9 cellular contexts compared by ENCODE assay signal in the genomic region with DNA sequence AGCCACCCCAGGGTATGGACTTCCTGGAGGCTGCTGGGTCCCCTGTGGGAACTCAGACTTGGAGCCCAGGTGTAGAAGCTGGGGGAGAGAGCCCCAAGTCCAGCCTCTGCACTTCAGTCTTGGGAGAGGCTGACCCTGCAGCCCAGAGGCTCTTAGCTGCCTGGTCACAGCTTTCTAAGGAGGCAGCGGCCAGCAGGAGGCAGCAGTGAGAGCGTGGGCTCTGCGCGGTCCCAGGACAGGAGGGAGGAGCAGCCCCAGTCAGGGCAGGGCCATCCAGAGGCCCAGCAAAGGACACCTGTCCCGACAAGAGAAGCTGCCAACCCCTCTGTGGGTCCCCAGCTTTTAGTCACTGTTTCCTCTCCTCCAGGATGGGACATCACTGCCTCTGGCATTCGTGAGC. TPM values are rescaled to one million over a fixed set of nuclear protein-coding genes. Genes with fewer than 3 reads are reported as not detected.
DNase-seq lines count a peak whose midpoint lies in the region; ATAC-seq and TF ChIP-seq lines count a peak whose summit lies in the region.
"Had no signal": no experiment of that assay in that cellular context is flagged by ENCODE, and none has a peak within 500 bp of the region (broad histone marks: within the 10 kb centered on the region; RNA-seq: fewer than 3 reads in every experiment).

No MANE protein-coding gene starts in this region.

- no peaks in the 10 kb centered on the region for H3K79me2 ChIP-seq in parathyroid adenoma

- no peaks in the 10 kb centered on the region for H3K36me3 ChIP-seq in parathyroid adenoma (ENCODE audit: control insufficient read depth, insufficient read depth, low read length)

- no peak overlapping the region for H3K4me3 ChIP-seq in parathyroid adenoma (ENCODE audit: low read depth, low read length)

- peak; percentile 40 for TF ChIP-seq CTCF in GM13976 (IDR thresholded peaks at IDR 0.05; ENCODE audit: borderline replicate concordance, control extremely low read depth, extremely low read depth, insufficient read depth, missing control alignments)
- peak; percentile 24 for TF ChIP-seq CTCF in parathyroid adenoma (IDR thresholded peaks at IDR 0.05)

- no peak for TF ChIP-seq POLR2A in erythroblast (IDR thresholded peaks at IDR 0.05; ENCODE audit: low read length)

- in situ Hi-C loops in GM13976 (cut with MboI; ENCODE audit: low sequenced_read_pairs, unreplicated experiment), result no loop called here
- in situ Hi-C loops in SK-MEL-5 (cut with HindIII; ENCODE audit: low pct_unique_long_range_greater_than_20kb, low sequenced_read_pairs), result loop anchor here (25.0 kb wide), 1 partner anchor 104 kb away; no protein-coding TSS in a partner anchor

- no peak overlapping the region for H3K4me2 ChIP-seq in parathyroid adenoma (ENCODE audit: low read length)

- H3K27me3 ChIP-seq in parathyroid adenoma (ENCODE audit: control insufficient read depth, insufficient read depth, low read length), result no peaks in the 10 kb centered on the region

- DNase-seq in GM13976 (ENCODE audit: low spot score) (peak; percentile 66), SK-MEL-5 (ENCODE audit: low read depth, low spot score) (peak; percentile 64), erythroblast (lab: John Stamatoyannopoulos, UW) (peak; percentile 58 to 77)

- ATAC-seq in HG02938 (IDR thresholded peaks at IDR 0.05; ENCODE audit: unreplicated experiment) (no peak), HG02678 (IDR thresholded peaks at IDR 0.05; ENCODE audit: unreplicated experiment) (no peak), HG03439 (IDR thresholded peaks at IDR 0.05; ENCODE audit: unreplicated experiment) (no peak), HG03159 (IDR thresholded peaks at IDR 0.05; ENCODE audit: unreplicated experiment) (no peak)

- H3K9me3 ChIP-seq in parathyroid adenoma (ENCODE audit: control insufficient read depth, low read length), result no peaks in the 10 kb centered on the region

- H3K4me1 ChIP-seq in parathyroid adenoma, result no peaks in the 10 kb centered on the region

- H3K9ac ChIP-seq in parathyroid adenoma, result no peak overlapping the region

- H2AFZ ChIP-seq in parathyroid adenoma, result no peak overlapping the region

- no peak overlapping the region for H3K27ac ChIP-seq in parathyroid adenoma

RNA-seq across cellular contexts. Expression of gene TREML2, which starts 9.4 kb away (rescaled TPM):
- total RNA-seq in SK-MEL-5 (2014; rRNA removed; shearing (Covaris generic)), result not detected in 2 replicates
- polyA plus RNA-seq in SK-MEL-5 (2015; cell fraction: cytosol; rRNA removed), result not detected in 2 replicates
- not detected in 2 replicates for polyA plus RNA-seq in SK-MEL-5 (2015; cell fraction: nucleus; rRNA removed)

RNA-seq across cellular contexts. Expression of gene TREM2, which starts 28.7 kb away (rescaled TPM):
- total RNA-seq in SK-MEL-5 (2014; rRNA removed; shearing (Covaris generic)), result not detected in 2 replicates
- 0.10 TPM in 1 of 2 replicates, not detected in the other for polyA plus RNA-seq in SK-MEL-5 (2015; cell fraction: cytosol; rRNA removed)
- polyA plus RNA-seq in SK-MEL-5 (2015; cell fraction: nucleus; rRNA removed), result not detected in 2 replicates
- total RNA-seq: mononuclear cell had no signal

RNA-seq across cellular contexts. Expression of gene TREML4, which starts 36.6 kb away (rescaled TPM):
- total RNA-seq in SK-MEL-5 (2014; rRNA removed; shearing (Covaris generic)), result not detected in 2 replicates
- not detected in 2 replicates for polyA plus RNA-seq in SK-MEL-5 (2015; cell fraction: cytosol; rRNA removed)
- polyA plus RNA-seq in SK-MEL-5 (2015; cell fraction: nucleus; rRNA removed), result not detected in 2 replicates
- total RNA-seq: mononuclear cell had no signal

RNA-seq across cellular contexts. Expression of gene TREML1, which starts 37.4 kb away (rescaled TPM):
- total RNA-seq in SK-MEL-5 (2014; rRNA removed; shearing (Covaris generic)), result not detected in 2 replicates
- polyA plus RNA-seq in SK-MEL-5 (2015; cell fraction: cytosol; rRNA removed), result not detected in 2 replicates
- polyA plus RNA-seq in SK-MEL-5 (2015; cell fraction: nucleus; rRNA removed), result not detected in 2 replicates
